27 cellular contexts compared by ENCODE assay signal in genomic region chr1:218513248-218513647, GRCh38.
"Had no signal": no experiment of that assay in that cellular context is flagged by ENCODE, and none has a peak within 500 bp of the region (broad histone marks: within the 10 kb centered on the region; RNA-seq: fewer than 3 reads in every experiment).

No MANE protein-coding gene starts in this region.

- H3K27me3 ChIP-seq: neural progenitor cell, ovary, right lobe of liver, sigmoid colon, stomach, thyroid gland, tibial nerve, upper lobe of left lung, vagina had no signal

- H3K27ac ChIP-seq: neural progenitor cell, ovary, parathyroid adenoma, psoas muscle, right lobe of liver, sigmoid colon, stomach, thoracic aorta, thyroid gland, tibial nerve, upper lobe of left lung, vagina had no signal

- H3K9me3 ChIP-seq: ovary, right lobe of liver, sigmoid colon, thoracic aorta, thyroid gland, vagina had no signal

- H3K36me3 Mint-ChIP-seq: natural killer cell; neural progenitor cell; stimulated activated effector memory CD8-positive, alpha-beta T cell treated with anti-CD3 and anti-CD28 coated beads, Interleukin-12 subunit alpha, Interleukin-12 subunit beta, amount 100 ng/mL, for 72 hours; stimulated activated naive B cell treated with anti-CD40 and anti-IgM and Interleukin-4, amounts not matched to agents 10 μg/mL and 1 μg/mL and 100 μg/mL, for 72 hours had no signal

- H3K27ac Mint-ChIP-seq: natural killer cell; nephron; neural progenitor cell; progenitor cell of endocrine pancreas; stimulated activated effector memory CD8-positive, alpha-beta T cell treated with anti-CD3 and anti-CD28 coated beads, Interleukin-12 subunit alpha, Interleukin-12 subunit beta, amount 100 ng/mL, for 72 hours; stimulated activated naive B cell treated with anti-CD40 and anti-IgM and Interleukin-4, amounts not matched to agents 10 μg/mL and 1 μg/mL and 100 μg/mL, for 72 hours; stimulated activated naive CD8-positive, alpha-beta T cell treated with anti-CD3 and anti-CD28 coated beads, Interleukin-15, Interleukin-2, amounts not matched to agents 100 ng/mL and 50 ng/mL, for 24 hours had no signal

- H3K4me1 Mint-ChIP-seq: natural killer cell; neural progenitor cell; stimulated activated effector memory CD8-positive, alpha-beta T cell treated with anti-CD3 and anti-CD28 coated beads, Interleukin-12 subunit alpha, Interleukin-12 subunit beta, amount 100 ng/mL, for 72 hours had no signal

- H3K4me3 Mint-ChIP-seq: natural killer cell; nephron; neural progenitor cell; stimulated activated effector memory CD8-positive, alpha-beta T cell treated with anti-CD3 and anti-CD28 coated beads, Interleukin-12 subunit alpha, Interleukin-12 subunit beta, amount 100 ng/mL, for 72 hours; stimulated activated naive B cell treated with anti-CD40 and anti-IgM and Interleukin-4, amounts not matched to agents 10 μg/mL and 1 μg/mL and 100 μg/mL, for 72 hours; stimulated activated naive CD8-positive, alpha-beta T cell treated with anti-CD3 and anti-CD28 coated beads, Interleukin-15, Interleukin-2, amounts not matched to agents 100 ng/mL and 50 ng/mL, for 24 hours had no signal

- H3K4me1 ChIP-seq: parathyroid adenoma, psoas muscle, right lobe of liver, sigmoid colon, stomach, thyroid gland, tibial nerve, upper lobe of left lung, vagina had no signal

- H3K36me3 ChIP-seq: neural progenitor cell, ovary, right lobe of liver, sigmoid colon, stomach, thoracic aorta, thyroid gland, tibial nerve, upper lobe of left lung, vagina had no signal

- H3K4me3 ChIP-seq: neural progenitor cell, ovary, psoas muscle, right lobe of liver, sigmoid colon, stomach, thoracic aorta, thyroid gland, tibial nerve, upper lobe of left lung, vagina had no signal

- DNase-seq: natural killer cell; occipital lobe; ovary; posterior cingulate gyrus; psoas muscle; right cardiac atrium; right lobe of liver; sigmoid colon; small intestine; stimulated activated CD4-positive, alpha-beta T cell treated with anti-CD3 and anti-CD28 coated beads, Interleukin-15, amount 100 ng/mL, for 24 hours; stimulated activated CD4-positive, alpha-beta T cell treated with anti-CD3 and anti-CD28 coated beads, Interleukin-2, amount 100 ng/mL, for 24 hours; stimulated activated CD4-positive, alpha-beta T cell treated with anti-CD3 and anti-CD28 coated beads, Interleukin-2, amount 100 ng/mL, for 48 hours; stimulated activated CD4-positive, alpha-beta T cell treated with anti-CD3 and anti-CD28 coated beads, Interleukin-4, amount 100 ng/mL, for 24 hours; stimulated activated naive B cell treated with anti-CD40 and anti-IgM and Interleukin-4, amounts not matched to agents 10 μg/mL and 1 μg/mL and 100 μg/mL, for 72 hours; stimulated activated naive CD4-positive, alpha-beta T cell treated with Interleukin-2 at 50 U/mL for 16 hours; stomach; thyroid gland; upper lobe of left lung had no signal
